17 cellular contexts compared by ENCODE assay signal in genomic region chr3:109339186-109339585, GRCh38. TPM values are rescaled to one million over a fixed set of nuclear protein-coding genes. Genes with fewer than 3 reads are reported as not detected.
"Had no signal": no experiment of that assay in that cellular context is flagged by ENCODE, and none has a peak within 500 bp of the region (broad histone marks: within the 10 kb centered on the region; RNA-seq: fewer than 3 reads in every experiment).

No MANE protein-coding gene starts in this region.

- H3K27me3 ChIP-seq: breast epithelium, ovary had no signal

- H3K27ac Mint-ChIP-seq: activated CD4-positive, alpha-beta memory T cell treated with anti-CD3 and anti-CD28 coated beads for 36 hours had no signal

- ATAC-seq: activated CD4-positive, CD25-positive, alpha-beta regulatory T cell treated with anti-CD3 and anti-CD28 coated beads, Interleukin-2, amount 50 U/mL, for 24 hours; activated T-cell treated with anti-CD3 and anti-CD28 coated beads, Interleukin-2, amount 50 U/mL, for 4 hours; heart left ventricle; left colon had no signal

- H3K9me3 ChIP-seq: breast epithelium, heart left ventricle, ovary, stomach, thoracic aorta had no signal

- DNase-seq: activated CD4-positive, alpha-beta memory T cell treated with anti-CD3 and anti-CD28 coated beads for 36 hours; activated gamma-delta T cell; activated T-cell treated with anti-CD3 and anti-CD28 coated beads, Interleukin-2, amount 50 U/mL, for 4 hours; aorta; heart left ventricle; left colon; ovary; stomach; T-helper 2 cell had no signal

- H3K27ac ChIP-seq: breast epithelium, heart left ventricle, ovary, skin epidermis, stomach, thoracic aorta had no signal

- H3K9me3 Mint-ChIP-seq: activated CD4-positive, alpha-beta memory T cell treated with anti-CD3 and anti-CD28 coated beads for 36 hours had no signal

- H3K4me3 ChIP-seq: breast epithelium, heart left ventricle, ovary, skin epidermis, stomach, thoracic aorta had no signal

- H3K36me3 ChIP-seq: breast epithelium, heart left ventricle, ovary, stomach, thoracic aorta had no signal

- H3K4me3 Mint-ChIP-seq: activated CD4-positive, alpha-beta memory T cell treated with anti-CD3 and anti-CD28 coated beads for 36 hours; activated T-cell treated with anti-CD3 and anti-CD28 coated beads, Interleukin-2, amount 50 U/mL, for 4 hours had no signal

- H3K4me1 ChIP-seq: breast epithelium had no signal

RNA-seq across cellular contexts. Expression of gene DPPA4, which starts 1.8 kb away (rescaled TPM):
- total RNA-seq: activated CD4-positive, alpha-beta memory T cell treated with anti-CD3 and anti-CD28 coated beads for 36 hours; aorta; breast epithelium; heart left ventricle; left colon; thoracic aorta had no signal
- polyA plus RNA-seq: aorta, heart left ventricle, stomach had no signal

RNA-seq across cellular contexts. Expression of gene DPPA2, which starts 22.9 kb away (rescaled TPM):
- total RNA-seq: activated CD4-positive, alpha-beta memory T cell treated with anti-CD3 and anti-CD28 coated beads for 36 hours; activated T-cell treated with anti-CD3 and anti-CD28 coated beads, Interleukin-2, amount 50 U/mL, for 4 hours; aorta; breast epithelium; chondrocyte; frontal cortex; heart left ventricle; left colon; ovary; stomach; thoracic aorta; ureter had no signal
- polyA plus RNA-seq: aorta, heart left ventricle, neural cell, ovary, stomach had no signal
